3 cellular contexts compared by ENCODE assay signal in the genomic region with DNA sequence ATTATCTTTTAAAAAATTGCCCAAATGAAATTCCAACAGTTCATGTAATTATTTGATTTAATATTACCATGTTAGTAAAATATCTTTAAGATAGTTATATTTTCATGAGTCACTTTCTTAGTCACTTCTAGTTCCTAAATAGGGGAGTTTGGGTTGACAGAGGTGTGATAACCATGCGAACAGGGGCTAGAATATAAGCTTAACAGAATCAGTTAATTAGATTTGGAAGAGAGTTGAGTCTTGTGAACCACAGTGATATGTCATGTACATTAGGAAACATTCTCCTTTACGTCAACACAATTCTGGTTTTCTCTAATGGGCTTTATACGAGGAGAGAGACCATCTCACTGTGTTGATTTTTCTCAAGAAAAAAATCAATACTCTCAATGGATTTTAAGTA.
TF ChIP-seq lines count a peak whose summit lies in the region.

No MANE protein-coding gene starts in this region.

TF ChIP-seq in SK-N-SH treated with all-trans-retinoic acid at 6 μM for 48 hours, 23 proteins besides CTCF, POLR2A, EP300 and RAD21:
- TF ChIP-seq TOX (CRISPR knock-in tag; IDR thresholded peaks at IDR 0.05; ENCODE audit: borderline replicate concordance) (no peak), ZC3H10 (CRISPR knock-in tag; IDR thresholded peaks at IDR 0.05) (peak; percentile 33; the same call in 1 of the 2 replicates)
TF ChIP-seq in SK-N-SH treated with all-trans-retinoic acid at 6 μM for 48 hours: peak in this region for 1.

TF ChIP-seq in SK-N-SH, 30 proteins besides CTCF, POLR2A, EP300 and RAD21:
- no peak for TF ChIP-seq TEAD4 (IDR thresholded peaks at IDR 0.05; ENCODE audit: borderline replicate concordance, insufficient read depth)
- no peak for TF ChIP-seq EZH2phosphoT487 (IDR thresholded peaks at IDR 0.05; ENCODE audit: borderline replicate concordance, low read depth)
- no peak for TF ChIP-seq MXI1 (IDR thresholded peaks at IDR 0.05; ENCODE audit: low read depth, low read length)
- TF ChIP-seq FOXM1 (IDR thresholded peaks at IDR 0.05; ENCODE audit: low read depth): no peak

TF ChIP-seq in IMR-90, 13 proteins besides CTCF, POLR2A, EP300 and RAD21:
- TF ChIP-seq RFX5 (IDR thresholded peaks at IDR 0.05; ENCODE audit: low read depth, low read length): no peak
- no peak for TF ChIP-seq MXI1 (IDR thresholded peaks at IDR 0.05; ENCODE audit: borderline replicate concordance, low read depth, low read length)
- no peak for TF ChIP-seq CEBPB (IDR thresholded peaks at IDR 0.05; ENCODE audit: low read depth, low read length)
- TF ChIP-seq MAZ (IDR thresholded peaks at IDR 0.05; ENCODE audit: borderline replicate concordance, low read depth, low read length): no peak
- TF ChIP-seq SMC3 (IDR thresholded peaks at IDR 0.05; ENCODE audit: low read depth, low read length): no peak
- no peak for TF ChIP-seq USF2 (IDR thresholded peaks at IDR 0.05; ENCODE audit: low read depth, low read length)
- no peak for TF ChIP-seq BHLHE40 (IDR thresholded peaks at IDR 0.05; ENCODE audit: low read depth, low read length)
- TF ChIP-seq, protein P1, sequence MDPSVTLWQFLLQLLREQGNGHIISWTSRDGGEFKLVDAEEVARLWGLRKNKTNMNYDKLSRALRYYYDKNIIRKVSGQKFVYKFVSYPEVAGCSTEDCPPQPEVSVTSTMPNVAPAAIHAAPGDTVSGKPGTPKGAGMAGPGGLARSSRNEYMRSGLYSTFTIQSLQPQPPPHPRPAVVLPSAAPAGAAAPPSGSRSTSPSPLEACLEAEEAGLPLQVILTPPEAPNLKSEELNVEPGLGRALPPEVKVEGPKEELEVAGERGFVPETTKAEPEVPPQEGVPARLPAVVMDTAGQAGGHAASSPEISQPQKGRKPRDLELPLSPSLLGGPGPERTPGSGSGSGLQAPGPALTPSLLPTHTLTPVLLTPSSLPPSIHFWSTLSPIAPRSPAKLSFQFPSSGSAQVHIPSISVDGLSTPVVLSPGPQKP (IDR thresholded peaks at IDR 0.05; ENCODE audit: borderline replicate concordance, low read depth, low read length): no peak
- no peak for TF ChIP-seq FOS (IDR thresholded peaks at IDR 0.05; ENCODE audit: low read depth, low read length)
- TF ChIP-seq MAFK (IDR thresholded peaks at IDR 0.05; ENCODE audit: low read depth, low read length): no peak
- no peak for TF ChIP-seq CHD1 (IDR thresholded peaks at IDR 0.05; ENCODE audit: low read depth, low read length)
- TF ChIP-seq RCOR1 (IDR thresholded peaks at IDR 0.05; ENCODE audit: insufficient replicate concordance, low read length): no peak
- no peak for TF ChIP-seq NFE2L2 (IDR thresholded peaks at IDR 0.05; ENCODE audit: low read depth, low read length)
